ENCODE assay signal across 8 cellular contexts in the genomic region with DNA sequence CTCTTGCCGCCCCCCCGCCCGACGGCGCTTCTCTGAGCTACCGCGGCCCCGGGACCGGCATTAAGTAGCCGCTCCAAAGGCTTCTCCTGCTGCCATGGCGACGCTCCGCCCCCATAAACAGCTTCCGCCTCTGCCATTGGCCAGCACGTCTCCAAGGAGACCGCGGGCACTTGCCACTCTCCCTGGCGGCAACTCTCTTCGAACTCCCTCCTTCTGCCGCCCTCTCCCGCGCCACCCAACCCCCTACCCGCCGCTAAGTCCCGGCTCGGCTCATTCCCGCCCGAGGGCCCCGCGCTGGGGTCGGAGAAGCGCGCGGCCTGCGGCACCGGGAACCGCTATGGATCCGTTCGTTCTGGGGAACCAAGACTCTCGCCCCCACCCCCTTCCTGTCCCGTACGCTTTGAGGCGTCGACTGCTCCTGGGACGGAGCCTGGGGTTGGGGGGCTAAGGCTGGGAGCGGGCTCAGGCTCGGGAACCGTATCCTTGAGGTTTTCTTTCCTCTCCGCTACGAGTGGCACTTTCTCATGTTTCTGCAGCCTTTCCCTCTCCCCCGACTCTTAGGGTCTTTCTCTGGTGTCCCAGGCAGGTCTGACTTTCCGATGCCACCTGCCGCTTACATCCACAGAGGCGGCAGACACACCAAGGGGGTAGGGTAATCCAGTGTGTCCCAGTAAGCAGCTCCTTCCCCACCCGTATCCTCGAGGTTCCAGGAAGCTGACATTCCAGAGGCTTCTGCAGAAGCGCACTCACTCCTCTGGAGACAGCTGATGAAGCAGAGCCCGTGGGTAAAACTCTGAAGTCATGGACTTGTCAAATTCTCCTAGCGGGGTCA. TPM values are rescaled to one million over a fixed set of nuclear protein-coding genes. Genes with fewer than 3 reads are reported as not detected.
DNase-seq lines count a peak whose midpoint lies in the region; ATAC-seq and TF ChIP-seq lines count a peak whose summit lies in the region.

A gene with protein sequence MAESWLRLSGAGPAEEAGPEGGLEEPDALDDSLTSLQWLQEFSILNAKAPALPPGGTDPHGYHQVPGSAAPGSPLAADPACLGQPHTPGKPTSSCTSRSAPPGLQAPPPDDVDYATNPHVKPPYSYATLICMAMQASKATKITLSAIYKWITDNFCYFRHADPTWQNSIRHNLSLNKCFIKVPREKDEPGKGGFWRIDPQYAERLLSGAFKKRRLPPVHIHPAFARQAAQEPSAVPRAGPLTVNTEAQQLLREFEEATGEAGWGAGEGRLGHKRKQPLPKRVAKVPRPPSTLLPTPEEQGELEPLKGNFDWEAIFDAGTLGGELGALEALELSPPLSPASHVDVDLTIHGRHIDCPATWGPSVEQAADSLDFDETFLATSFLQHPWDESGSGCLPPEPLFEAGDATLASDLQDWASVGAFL (minus strand): TSS at position 34 of the 832 bp plus-strand sequence. CDS start 850 bp downstream, outside the sequence.

- 7 to 26% (median 10%) methylated on average over 22 to 59 of the region's 59 CpGs for WGBS in adrenal gland, 4 donors

- H3K27ac ChIP-seq in adrenal gland (no peak within 1 kb of the TSS), left ventricle myocardium inferior (replicated peaks) (no peak within 1 kb of the TSS)

- POLR2A ChIA-PET in T-cell (lab: Charles Lee) = interaction anchor here (0.5 to 0.6 kb wide), 2 partner anchors 236 to 1777 kb away, joined by 3 read pairs; no protein-coding TSS in a partner anchor

- H3K4me3 ChIP-seq in adrenal gland = peak within 1 kb of the TSS in 2 of 4 donors; percentile 28 to 50
- H3K4me3 ChIP-seq in left ventricle myocardium inferior = peak within 1 kb of the TSS; percentile 67

- peak; percentile 79 for DNase-seq in DMS79 treated with DMSO at 0.1 percent for 48 hours (lab: John Stamatoyannopoulos, UW)
- peak; percentile 93 for DNase-seq in NCI-H1436 treated with DMSO at 0.1 percent for 48 hours (lab: John Stamatoyannopoulos, UW)
- peak; percentile 79 to 94 (median 88) for DNase-seq in T-cell
- peak; percentile 86 to 96 (median 91) for DNase-seq in adrenal gland
- peak; percentile 83 for DNase-seq in left ventricle myocardium inferior
- DNase-seq in posterior vena cava (ENCODE audit: low spot score) = peak; percentile 96
- DNase-seq in type B pancreatic cell (ENCODE audit: extremely low spot score, unreplicated experiment) = peak; percentile 92

- peak within 1 kb of the TSS; percentile 74 to 77 (median 76) for H3K4me3 Mint-ChIP-seq in T-cell
- H3K4me3 Mint-ChIP-seq in type B pancreatic cell = peak within 1 kb of the TSS; percentile 86

- H3K4me1 ChIP-seq in adrenal gland (replicated peaks in 1 of 2) (peaks cover 10 to 33% of the 10 kb centered on the region in 2 donors), left ventricle myocardium inferior (peaks cover 69% of the 10 kb centered on the region)

- H3K9me3 Mint-ChIP-seq in T-cell = no peaks in the 10 kb centered on the region
- H3K9me3 Mint-ChIP-seq in type B pancreatic cell = no peaks in the 10 kb centered on the region

- peaks cover 56 to 61% (median 60%) of the 10 kb centered on the region in 3 donors for H3K4me1 Mint-ChIP-seq in T-cell
- H3K4me1 Mint-ChIP-seq in type B pancreatic cell (ENCODE audit: unreplicated experiment) = peaks cover 31% of the 10 kb centered on the region

- H3K27me3 ChIP-seq in adrenal gland (peaks cover 40% of the 10 kb centered on the region), left ventricle myocardium inferior (ENCODE audit: low read depth) (peaks cover 46% of the 10 kb centered on the region)

- intact Hi-C loops in adrenal gland (cut with DNase I) (no loop called here), left ventricle myocardium inferior (cut with micrococcal nuclease) (no loop called here), posterior vena cava (cut with DNase I) (loop anchor here in 1 of 2 donors (5.0 kb wide), 1 partner anchor 601 kb away; no protein-coding TSS in a partner anchor)

- no peak for TF ChIP-seq POLR2A in adrenal gland (IDR thresholded peaks at IDR 0.05)

- H3K27me3 Mint-ChIP-seq in T-cell = peaks cover 0 to 7% of the 10 kb centered on the region in 2 donors
- peaks cover 47% of the 10 kb centered on the region for H3K27me3 Mint-ChIP-seq in type B pancreatic cell

- ATAC-seq in HG02571 (IDR thresholded peaks at IDR 0.05; ENCODE audit: unreplicated experiment) = peak; percentile 43
- ATAC-seq in T-cell (replicated peaks in 1 of 4) = peak; percentile 63 to 81 (median 69)

- no peak for TF ChIP-seq CTCF in adrenal gland (IDR thresholded peaks at IDR 0.05)
- TF ChIP-seq CTCF in left ventricle myocardium inferior (IDR thresholded peaks at IDR 0.05; ENCODE audit: borderline replicate concordance) = no peak
- TF ChIP-seq CTCF in type B pancreatic cell (conservative IDR thresholded peaks at IDR 0.05) = no peak

- peak within 1 kb of the TSS; percentile 83 to 96 for H3K27ac Mint-ChIP-seq in T-cell
- H3K27ac Mint-ChIP-seq in type B pancreatic cell = peak within 1 kb of the TSS; percentile 77

- H3K36me3 Mint-ChIP-seq in T-cell (no peaks in the 10 kb centered on the region), type B pancreatic cell (no peaks in the 10 kb centered on the region)

- CTCF ChIA-PET in T-cell (lab: Charles Lee) = interaction anchor here in 1 of 2 donors (0.6 to 1.9 kb wide), 5 partner anchors 10 to 143 kb away, joined by 3 to 8 read pairs (median 4); no protein-coding TSS in a partner anchor

- H3K9me3 ChIP-seq in adrenal gland (replicated peaks in 1 of 3) = no peaks in the 10 kb centered on the region
- no peaks in the 10 kb centered on the region for H3K9me3 ChIP-seq in left ventricle myocardium inferior (replicated peaks)

- H3K36me3 ChIP-seq in adrenal gland (replicated peaks in 1 of 2) (no peaks in the 10 kb centered on the region), left ventricle myocardium inferior (no peaks in the 10 kb centered on the region)

RNA-seq across cellular contexts. Expression of the gene that starts here (rescaled TPM):
- total RNA-seq in T-cell = 1 to 10 TPM in 4 of 5 donors, under 1 TPM in 1; 0.99 to 3.0 (median 1.7) TPM
- under 1 TPM in 1 of 8 donors, not detected in 7; 0.18 TPM for total RNA-seq in adrenal gland
- under 1 TPM in 1 of 3 donors, not detected in 2; 0.07 TPM for polyA plus RNA-seq in adrenal gland
- not detected for total RNA-seq in left ventricle myocardium inferior
- not detected for total RNA-seq in posterior vena cava
- total RNA-seq in type B pancreatic cell (ENCODE audit: low replicate concordance) = 5.3 and 18.2 TPM in 2 replicates

Comparison
In these comparisons a context has a peak if more than half of its experiments do, and no peak if none do; other contexts are left out.
1. Peak in DNase-seq in adrenal gland; RNA of the gene not detected or under 1 TPM.
2. Peak in DNase-seq and H3K4me3 ChIP-seq in left ventricle myocardium inferior; RNA of the gene not detected or under 1 TPM.
3. Peak in DNase-seq in posterior vena cava; RNA of the gene not detected or under 1 TPM.